ENCODE assay signal across 9 cellular contexts in the genomic region with DNA sequence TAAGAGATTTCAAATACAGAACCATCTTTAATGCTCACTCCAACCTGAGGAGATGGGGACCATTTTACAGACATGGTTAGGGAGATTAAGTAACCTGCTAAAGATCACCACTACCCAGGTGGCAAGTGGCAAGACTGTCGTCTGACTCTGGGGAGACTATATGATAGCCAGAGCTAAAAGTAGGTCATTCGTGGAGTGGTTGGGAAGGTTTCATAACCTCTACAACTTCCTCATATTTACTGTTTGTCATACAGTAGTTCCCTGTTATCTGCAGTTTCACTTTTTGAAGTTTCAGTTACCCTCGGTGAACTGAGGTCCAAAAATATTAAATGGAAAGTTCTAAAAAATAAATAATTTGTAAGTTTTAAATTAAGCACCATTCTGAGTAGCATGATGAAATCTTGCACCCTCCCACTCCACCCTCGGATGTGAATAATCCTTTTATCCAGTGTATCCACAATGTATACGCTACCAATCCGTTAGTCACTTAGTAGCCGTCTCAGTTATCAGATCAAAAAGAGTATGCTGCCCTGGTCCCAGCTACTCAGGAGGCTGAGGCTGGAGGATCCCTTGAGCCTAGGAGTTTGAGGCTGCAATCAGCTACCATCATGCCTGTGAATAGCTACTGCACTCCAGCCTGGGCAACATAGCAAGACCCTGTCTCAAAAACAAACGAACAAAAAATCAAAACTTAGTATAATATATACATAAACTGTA. TPM values are rescaled to one million over a fixed set of nuclear protein-coding genes. Genes with fewer than 3 reads are reported as not detected.
DNase-seq lines count a peak whose midpoint lies in the region; ATAC-seq and TF ChIP-seq lines count a peak whose summit lies in the region.
"Had no signal": no experiment of that assay in that cellular context is flagged by ENCODE, and none has a peak within 500 bp of the region (broad histone marks: within the 10 kb centered on the region; RNA-seq: fewer than 3 reads in every experiment).

No MANE protein-coding gene starts in this region.

- no peaks in the 10 kb centered on the region for H3K4me1 ChIP-seq in vagina

- H3K27ac ChIP-seq in vagina (no peak overlapping the region), substantia nigra (ENCODE audit: low read depth, low read length, poor library complexity, severe bottlenecking) (no peak overlapping the region)

- H3K4me3 ChIP-seq in fibroblast of villous mesenchyme (ENCODE audit: low read depth, low read length) (no peak overlapping the region), vagina (no peak overlapping the region), H7 (ENCODE audit: insufficient read depth, low read depth, low read length) (no peak overlapping the region)

- TF ChIP-seq POLR2A in GM18505 (IDR thresholded peaks at IDR 0.05; ENCODE audit: borderline replicate concordance, extremely low read depth, insufficient read depth, insufficient read length) (no peak), vagina (IDR thresholded peaks at IDR 0.05) (no peak)

- TF ChIP-seq CTCF in fibroblast of villous mesenchyme (IDR thresholded peaks at IDR 0.05; ENCODE audit: insufficient read depth, low read depth, low read length) (no peak), vagina (IDR thresholded peaks at IDR 0.05) (no peak)

- H3K27me3 ChIP-seq in vagina (no peaks in the 10 kb centered on the region), H7 (ENCODE audit: control insufficient read depth, insufficient read depth, low read length) (no peaks in the 10 kb centered on the region)

- DNase-seq in fibroblast of villous mesenchyme (ENCODE audit: low read depth) (peak; percentile 15), vagina (ENCODE audit: extremely low spot score in 2 of 2) (no peak), H7 (no peak), substantia nigra (lab: John Stamatoyannopoulos, UW) (no peak), GOT3 (lab: John Stamatoyannopoulos, UW) (no peak)

- H3K9me3 ChIP-seq in vagina = no peaks in the 10 kb centered on the region

- intact Hi-C loops in vagina (cut with DNase I) = no loop called here

- ATAC-seq in GM18505 (IDR thresholded peaks at IDR 0.05; ENCODE audit: unreplicated experiment) (peak; percentile 90), GM21786 (IDR thresholded peaks at IDR 0.05; ENCODE audit: unreplicated experiment) (peak; percentile 94), HG03571 (IDR thresholded peaks at IDR 0.05; ENCODE audit: unreplicated experiment) (peak; percentile 81)
- ATAC-seq: activated naive CD4-positive, alpha-beta T cell treated with anti-CD3 and anti-CD28 coated beads, Interleukin-2, amount 50 U/mL, for 72 hours had no signal

- H3K36me3 ChIP-seq in vagina = no peaks in the 10 kb centered on the region
- H3K36me3 ChIP-seq in H7 (replicated peaks; ENCODE audit: control insufficient read depth, insufficient read depth, low read length) = no peaks in the 10 kb centered on the region

RNA-seq across cellular contexts. Expression of a gene that starts 14.9 kb away (rescaled TPM):
- total RNA-seq in fibroblast of villous mesenchyme (not detected in 2 replicates), vagina (0.74 TPM)
- total RNA-seq in H7 (2014; rRNA removed; shearing (Covaris generic)) = 0.07 TPM in 2 replicates
- total RNA-seq: activated naive CD4-positive, alpha-beta T cell treated with anti-CD3 and anti-CD28 coated beads, Interleukin-2, amount 50 U/mL, for 72 hours had no signal

RNA-seq across cellular contexts. Expression of a gene that starts 40.4 kb away (rescaled TPM):
- total RNA-seq in fibroblast of villous mesenchyme (6.0 and 11.3 TPM in 2 replicates), vagina (15.7 TPM)
- total RNA-seq in H7 (2014; rRNA removed; shearing (Covaris generic)) = 4.8 and 9.2 TPM in 2 replicates
